In genomic region chr2:174974131-174974530, GRCh38 we compare ENCODE assay signal across 1 cellular context.
TF ChIP-seq lines count a peak whose summit lies in the region.

No MANE protein-coding gene starts in this region.

TF ChIP-seq in IMR-90, 13 proteins besides CTCF, POLR2A, EP300 and RAD21 (continued from another document):
- TF ChIP-seq ELK1 (IDR thresholded peaks at IDR 0.05; ENCODE audit: borderline replicate concordance, low read depth, low read length) (no peak), FOS (IDR thresholded peaks at IDR 0.05; ENCODE audit: low read depth, low read length) (no peak), MAZ (IDR thresholded peaks at IDR 0.05; ENCODE audit: borderline replicate concordance, low read depth, low read length) (no peak), RCOR1 (IDR thresholded peaks at IDR 0.05; ENCODE audit: insufficient replicate concordance, low read length) (no peak), SMC3 (IDR thresholded peaks at IDR 0.05; ENCODE audit: low read depth, low read length) (no peak), CEBPB (IDR thresholded peaks at IDR 0.05; ENCODE audit: low read depth, low read length) (no peak), NFE2L2 (IDR thresholded peaks at IDR 0.05; ENCODE audit: low read depth, low read length) (no peak)
